Comparison of ENCODE assay signal across 8 cellular contexts in genomic region chr1:230978491-230979388, GRCh38. TPM values are rescaled to one million over a fixed set of nuclear protein-coding genes. Genes with fewer than 3 reads are reported as not detected.
A peak's percentile ranks its signal among the peaks of the same experiment; 100 is the strongest.
DNase-seq lines count a peak whose midpoint lies in the region; ATAC-seq and TF ChIP-seq lines count a peak whose summit lies in the region.

ARV1 (plus strand) TSS chr1:230979094; CDS start chr1:230979106, 12 bp downstream.
TTC13 (minus strand) TSS chr1:230978861; CDS start chr1:230978830, 31 bp downstream.

- DNase-seq in GM06990 (ENCODE audit: extremely low read depth, insufficient read length), result peak; percentile 99
- peak; percentile 91 for DNase-seq in HFF-Myc (ENCODE audit: extremely low read depth, low read depth)
- DNase-seq in MV-4-11 (lab: John Stamatoyannopoulos, UW), result peak; percentile 99
- DNase-seq in SK-MEL-5 (ENCODE audit: low read depth, low spot score), result peak; percentile 99
- peak; percentile 98 for DNase-seq in activated naive CD4-positive, alpha-beta T cell treated with Interleukin-2 at 50 U/mL for 16 hours
- peak; percentile 94 to 96 for DNase-seq in foreskin keratinocyte

- H3K27ac ChIP-seq in foreskin keratinocyte (no peak within 1 kb of the TSS), subcutaneous abdominal adipose tissue (ENCODE audit: low read depth, low read length) (peak within 1 kb of the TSS; percentile 58)

- H3K27me3 ChIP-seq in GM06990 (replicated peaks; ENCODE audit: control insufficient read depth, insufficient read depth, low read length), result no peaks in the 10 kb centered on the region
- H3K27me3 ChIP-seq in foreskin keratinocyte, result no peaks in the 10 kb centered on the region
- H3K27me3 ChIP-seq in neuron (ENCODE audit: insufficient read depth, low read length), result no peaks in the 10 kb centered on the region
- H3K27me3 ChIP-seq in subcutaneous abdominal adipose tissue (ENCODE audit: control insufficient read depth in 5 of 5, insufficient read depth in 4 of 5, low read length in 5 of 5), result no peaks in the 10 kb centered on the region

- peak; percentile 98 for ATAC-seq in foreskin keratinocyte

- peak within 1 kb of the TSS; percentile 66 to 89 (median 79) for H3K9ac ChIP-seq in subcutaneous abdominal adipose tissue (ENCODE audit: low read length in 5 of 5)

- H3K9me3 ChIP-seq in neuron (ENCODE audit: low read length) (no peaks in the 10 kb centered on the region), subcutaneous abdominal adipose tissue (ENCODE audit: control insufficient read depth in 5 of 5, low read length in 5 of 5) (no peaks in the 10 kb centered on the region)

- H3K4me1 ChIP-seq in foreskin keratinocyte (no peaks in the 10 kb centered on the region), neuron (ENCODE audit: insufficient read depth, low read length) (peaks cover 13% of the 10 kb centered on the region), subcutaneous abdominal adipose tissue (ENCODE audit: control insufficient read depth in 5 of 5, insufficient read depth in 5 of 5, low read length in 5 of 5) (peaks cover 14 to 42% (median 27%) of the 10 kb centered on the region in 5 donors)

- peak within 1 kb of the TSS; percentile 49 for H2AFZ ChIP-seq in neuron (ENCODE audit: low read depth, low read length)

- peak; percentile 63 for TF ChIP-seq CTCF in GM06990 (IDR thresholded peaks at IDR 0.05; ENCODE audit: insufficient read depth, low read length, poor library complexity, severe bottlenecking)
- TF ChIP-seq CTCF in HFF-Myc (IDR thresholded peaks at IDR 0.05; ENCODE audit: low read depth, low read length, missing control alignments), result no peak
- TF ChIP-seq CTCF in foreskin keratinocyte (conservative IDR thresholded peaks at IDR 0.05), result peak; percentile 56

- in situ Hi-C loops in SK-MEL-5 (cut with HindIII; ENCODE audit: low pct_unique_long_range_greater_than_20kb, low sequenced_read_pairs), result no loop called here

- H3K36me3 ChIP-seq in GM06990 (ENCODE audit: control insufficient read depth, insufficient read depth, low read length) (peaks cover 2% of the 10 kb centered on the region), neuron (ENCODE audit: insufficient read depth, low read length) (peaks cover 20% of the 10 kb centered on the region), subcutaneous abdominal adipose tissue (ENCODE audit: control insufficient read depth in 5 of 5, insufficient read depth in 5 of 5, low read length in 5 of 5) (peaks cover 0 to 15% (median 7%) of the 10 kb centered on the region in 5 donors)

- H3K4me3 ChIP-seq in GM06990 (replicated peaks; ENCODE audit: low read depth, low read length) (peak within 1 kb of the TSS; percentile 90), HFF-Myc (replicated peaks; ENCODE audit: low read depth, low read length) (peak within 1 kb of the TSS; percentile 91), neuron (ENCODE audit: low read length) (peak within 1 kb of the TSS; percentile 75), subcutaneous abdominal adipose tissue (ENCODE audit: low read depth in 1 of 5, low read length in 5 of 5) (peak within 1 kb of the TSS; percentile 78 to 97 (median 93))

RNA-seq across cellular contexts. Expression of gene ARV1, which starts in this region (rescaled TPM):
- 33.5 and 42.4 TPM in 2 replicates for total RNA-seq in SK-MEL-5 (2014; rRNA removed; shearing (Covaris generic))
- 31.2 and 31.4 TPM in 2 replicates for polyA plus RNA-seq in SK-MEL-5 (2015; cell fraction: cytosol; rRNA removed)
- polyA plus RNA-seq in SK-MEL-5 (2015; cell fraction: nucleus; rRNA removed), result 26.8 and 30.5 TPM in 2 replicates
- total RNA-seq in foreskin keratinocyte, result 20.3 and 22.0 TPM in 2 replicates
- 18.9 and 21.2 TPM in 2 replicates for polyA plus RNA-seq in foreskin keratinocyte

RNA-seq across cellular contexts. Expression of gene TTC13, which starts in this region (rescaled TPM):
- 7.8 and 10.0 TPM in 2 replicates for total RNA-seq in SK-MEL-5 (2014; rRNA removed; shearing (Covaris generic))
- 7.6 and 10.6 TPM in 2 replicates for polyA plus RNA-seq in SK-MEL-5 (2015; cell fraction: cytosol; rRNA removed)
- 124 and 140 TPM in 2 replicates for polyA plus RNA-seq in SK-MEL-5 (2015; cell fraction: nucleus; rRNA removed)
- 8.7 and 10.4 TPM in 2 replicates for total RNA-seq in foreskin keratinocyte
- 3.1 and 4.2 TPM in 2 replicates for polyA plus RNA-seq in foreskin keratinocyte
